ENCODE assay signal across 8 cellular contexts in the genomic region with DNA sequence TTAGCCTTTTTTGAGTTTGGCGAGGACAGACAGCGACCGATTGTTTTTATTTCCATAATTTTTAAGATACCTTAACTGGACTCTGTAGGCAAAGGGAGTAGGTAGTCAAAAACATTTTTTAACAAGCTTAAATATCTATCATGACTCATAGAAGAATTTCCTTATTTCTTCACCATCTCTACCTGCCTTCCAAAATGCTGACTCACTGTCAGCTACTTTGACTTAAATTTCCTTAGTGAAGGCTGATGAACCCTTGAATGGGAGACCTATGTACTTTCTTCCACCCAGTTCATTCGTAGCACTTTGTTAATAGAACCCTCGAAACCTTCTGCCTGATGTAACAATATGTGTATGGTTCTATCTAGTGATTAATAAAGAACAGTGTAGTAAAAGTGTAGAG. TPM values are rescaled to one million over a fixed set of nuclear protein-coding genes. Genes with fewer than 3 reads are reported as not detected.
DNase-seq lines count a peak whose midpoint lies in the region; ATAC-seq and TF ChIP-seq lines count a peak whose summit lies in the region.

No MANE protein-coding gene starts in this region.

- peaks cover 36% of the 10 kb centered on the region for H3K4me1 Mint-ChIP-seq in activated T-cell treated with anti-CD3 and anti-CD28 coated beads, Interleukin-2, amount 50 U/mL, for 24 hours (ENCODE audit: low read depth)
- H3K4me1 Mint-ChIP-seq in T-helper 17 cell, result peaks cover 18% of the 10 kb centered on the region
- peaks cover 8% of the 10 kb centered on the region for H3K4me1 Mint-ChIP-seq in glutamatergic neuron (ENCODE audit: low read depth, unreplicated experiment)

- H3K4me3 ChIP-seq in stomach smooth muscle (ENCODE audit: low read length in 2 of 2), result peak overlapping the region; percentile 10 to 89

- no peaks in the 10 kb centered on the region for H3K9me3 Mint-ChIP-seq in activated T-cell treated with anti-CD3 and anti-CD28 coated beads, Interleukin-2, amount 50 U/mL, for 24 hours
- H3K9me3 Mint-ChIP-seq in glutamatergic neuron (ENCODE audit: unreplicated experiment), result peaks cover 11% of the 10 kb centered on the region

- H3K27ac ChIP-seq in stomach smooth muscle (ENCODE audit: low read length) (no peak overlapping the region), substantia nigra (ENCODE audit: low read depth, low read length, poor library complexity, severe bottlenecking) (no peak overlapping the region)

- H3K9me3 ChIP-seq in T-helper 17 cell (ENCODE audit: control insufficient read depth, low read length, poor library complexity, severe bottlenecking) (no peaks in the 10 kb centered on the region), stomach smooth muscle (ENCODE audit: control insufficient read depth in 2 of 2, low read length in 2 of 2) (no peaks in the 10 kb centered on the region)

- no peak for DNase-seq in activated T-cell treated with anti-CD3 and anti-CD28 coated beads, Interleukin-2, amount 50 U/mL, for 24 hours
- DNase-seq in activated T-cell treated with anti-CD3 and anti-CD28 coated beads for 4 hours (no peak), T-helper 17 cell (no peak), glutamatergic neuron (no peak), substantia nigra (lab: John Stamatoyannopoulos, UW) (no peak)

- peak overlapping the region; percentile 97 for H3K4me3 Mint-ChIP-seq in activated T-cell treated with anti-CD3 and anti-CD28 coated beads, Interleukin-2, amount 50 U/mL, for 24 hours
- H3K4me3 Mint-ChIP-seq in T-helper 17 cell (peak overlapping the region; percentile 12), glutamatergic neuron (ENCODE audit: unreplicated experiment) (peak overlapping the region; percentile 52)

- H3K36me3 Mint-ChIP-seq in activated T-cell treated with anti-CD3 and anti-CD28 coated beads, Interleukin-2, amount 50 U/mL, for 24 hours (ENCODE audit: low read depth), result peaks cover 19% of the 10 kb centered on the region
- H3K36me3 Mint-ChIP-seq in T-helper 17 cell (ENCODE audit: low read depth) (peaks cover 14% of the 10 kb centered on the region), glutamatergic neuron (ENCODE audit: unreplicated experiment) (no peaks in the 10 kb centered on the region)

- H3K27me3 Mint-ChIP-seq in activated T-cell treated with anti-CD3 and anti-CD28 coated beads, Interleukin-2, amount 50 U/mL, for 24 hours, result no peaks in the 10 kb centered on the region
- H3K27me3 Mint-ChIP-seq in T-helper 17 cell (peaks cover 11% of the 10 kb centered on the region), glutamatergic neuron (ENCODE audit: unreplicated experiment) (peaks cover 9% of the 10 kb centered on the region)

- ATAC-seq in T-helper 17 cell (no peak), GM19395 (IDR thresholded peaks at IDR 0.05; ENCODE audit: unreplicated experiment) (no peak), HG03025 (IDR thresholded peaks at IDR 0.05; ENCODE audit: low FRiP score, unreplicated experiment) (no peak)

- TF ChIP-seq CTCF in glutamatergic neuron (IDR thresholded peaks at IDR 0.05; ENCODE audit: partially characterized antibody, unreplicated experiment), result no peak

- no peaks in the 10 kb centered on the region for H3K36me3 ChIP-seq in stomach smooth muscle (ENCODE audit: control insufficient read depth in 2 of 2, insufficient read depth in 2 of 2, low read length in 2 of 2)

- H3K4me1 ChIP-seq in stomach smooth muscle (ENCODE audit: control insufficient read depth, insufficient read depth, low read length), result no peaks in the 10 kb centered on the region

- H3K27me3 ChIP-seq in stomach smooth muscle (ENCODE audit: control insufficient read depth in 1 of 2, insufficient read depth in 2 of 2, low read length in 2 of 2), result no peaks in the 10 kb centered on the region

- H3K9ac ChIP-seq in stomach smooth muscle (ENCODE audit: low read length in 2 of 2), result no peak overlapping the region

- H3K27ac Mint-ChIP-seq in activated T-cell treated with anti-CD3 and anti-CD28 coated beads, Interleukin-2, amount 50 U/mL, for 24 hours, result peak overlapping the region; percentile 84
- H3K27ac Mint-ChIP-seq in T-helper 17 cell, result no peak overlapping the region
- H3K27ac Mint-ChIP-seq in glutamatergic neuron (ENCODE audit: unreplicated experiment), result no peak overlapping the region

RNA-seq across cellular contexts. Expression of gene MTMR2, which starts 1.1 kb away (rescaled TPM):
- 10 to 100 TPM in 1 of 2 donors, 1 to 10 TPM in 1; 8.3 to 14.0 TPM for total RNA-seq in T-helper 17 cell
- 47.4 TPM for total RNA-seq in glutamatergic neuron (ENCODE audit: unreplicated experiment)

Comparison
In these comparisons a context has a peak if more than half of its experiments do, and no peak if none do; other contexts are left out.
1. H3K4me3 Mint-ChIP-seq: peak in every context shown above with its lines; median percentile 97 in activated T-cell treated with anti-CD3 and anti-CD28 coated beads, Interleukin-2, amount 50 U/mL, for 24 hours; 52 in glutamatergic neuron; 12 in T-helper 17 cell.